In the genomic region with DNA sequence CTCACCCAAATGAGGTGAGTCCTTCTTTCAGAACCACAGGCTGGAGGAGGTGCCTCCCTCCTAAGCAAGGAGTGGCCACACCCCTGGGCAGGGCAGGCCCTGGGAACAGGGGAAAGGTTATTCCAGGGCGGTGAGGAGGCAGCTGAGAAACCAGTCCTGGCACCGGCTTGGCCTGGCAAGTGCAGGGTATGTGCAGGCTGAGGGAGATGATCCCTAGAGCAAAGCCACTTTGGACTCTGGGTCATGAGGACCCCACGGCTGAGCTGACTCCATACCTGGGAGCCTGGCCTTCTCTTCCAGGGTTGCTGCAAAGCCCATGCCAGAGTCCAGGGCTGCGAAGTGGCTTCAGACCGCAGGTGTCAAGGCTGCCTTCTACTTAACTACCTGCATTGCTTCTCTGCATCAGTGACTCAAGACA, we compare ENCODE assay signal across 14 cellular contexts. TPM values are rescaled to one million over a fixed set of nuclear protein-coding genes. Genes with fewer than 3 reads are reported as not detected.
A peak's percentile ranks its signal among the peaks of the same experiment; 100 is the strongest.
DNase-seq lines count a peak whose midpoint lies in the region; ATAC-seq and TF ChIP-seq lines count a peak whose summit lies in the region.
"Had no signal": no experiment of that assay in that cellular context is flagged by ENCODE, and none has a peak within 500 bp of the region (broad histone marks: within the 10 kb centered on the region; RNA-seq: fewer than 3 reads in every experiment).

No MANE protein-coding gene starts in this region.

- H3K4me1 ChIP-seq in PC-9 (replicated peaks; ENCODE audit: insufficient read depth) (peaks cover 16% of the 10 kb centered on the region), foreskin keratinocyte (no peaks in the 10 kb centered on the region)
- no peaks in the 10 kb centered on the region for H3K4me1 ChIP-seq in naive thymus-derived CD4-positive, alpha-beta T cell (ENCODE audit: control insufficient read depth in 2 of 2, insufficient read depth in 2 of 2, low read length in 2 of 2)
- H3K4me1 ChIP-seq: neural progenitor cell had no signal

- POLR2A ChIA-PET in PC-9 (lab: Charles Lee; ENCODE audit: unreplicated experiment) = no interaction called here
- POLR2A ChIA-PET in naive thymus-derived CD4-positive, alpha-beta T cell (lab: Charles Lee) = no interaction called here

- ATAC-seq in foreskin keratinocyte (peak; percentile 72), GM21737 (IDR thresholded peaks at IDR 0.05; ENCODE audit: unreplicated experiment) (no peak), HG03025 (IDR thresholded peaks at IDR 0.05; ENCODE audit: low FRiP score, unreplicated experiment) (no peak)
- ATAC-seq in naive thymus-derived CD4-positive, alpha-beta T cell = peak; percentile 17

- CTCF ChIA-PET in PC-9 (lab: Charles Lee) = interaction anchor here (0.6 kb wide), 1 partner anchor 127 kb away, joined by 4 read pairs; no protein-coding TSS in a partner anchor
- CTCF ChIA-PET in naive thymus-derived CD4-positive, alpha-beta T cell (lab: Charles Lee) = no interaction called here

- H3K4me2 ChIP-seq in PC-9 = peak overlapping the region; percentile 47
- H3K4me2 ChIP-seq: neural progenitor cell had no signal

- peak overlapping the region in 3 of 9 donors; percentile 5 to 90 (median 77) for H3K27ac Mint-ChIP-seq in naive thymus-derived CD4-positive, alpha-beta T cell
- H3K27ac Mint-ChIP-seq: activated naive CD4-positive, alpha-beta T cell treated with anti-CD3 and anti-CD28 coated beads, Interleukin-2, amount 50 U/mL, for 24 hours; neural progenitor cell had no signal

- no peaks in the 10 kb centered on the region for H3F3A ChIP-seq in PC-9 (ENCODE audit: insufficient read depth, low read depth)

- DNase-seq in PC-9 (peak; percentile 79 to 81), foreskin keratinocyte (peak in 1 of 2 donors; percentile 44), NCI-H2107 treated with DMSO at 0.1 percent for 48 hours (lab: John Stamatoyannopoulos, UW; ENCODE audit: unreplicated experiment) (no peak), superior temporal gyrus (ENCODE audit: extremely low spot score) (no peak)
- peak in 1 of 9 donors; percentile 16 for DNase-seq in naive thymus-derived CD4-positive, alpha-beta T cell
- DNase-seq: AML-193, DMS79, Karpas-422 had no signal

- H3K36me3 ChIP-seq in PC-9 (ENCODE audit: low read depth) = no peaks in the 10 kb centered on the region
- H3K36me3 ChIP-seq in naive thymus-derived CD4-positive, alpha-beta T cell (ENCODE audit: control insufficient read depth in 2 of 3, insufficient read depth in 3 of 3, low read length in 3 of 3) = no peaks in the 10 kb centered on the region
- H3K36me3 ChIP-seq: neural progenitor cell had no signal

- peaks cover 9 to 22% (median 16%) of the 10 kb centered on the region in 5 donors for H3K27me3 Mint-ChIP-seq in naive thymus-derived CD4-positive, alpha-beta T cell

- H4K20me1 ChIP-seq in PC-9 (ENCODE audit: insufficient read depth) = no peaks in the 10 kb centered on the region

- no peak overlapping the region for H3K4me3 ChIP-seq in PC-9
- no peak overlapping the region for H3K4me3 ChIP-seq in naive thymus-derived CD4-positive, alpha-beta T cell (ENCODE audit: low read length)
- H3K4me3 ChIP-seq: neural progenitor cell had no signal

- peak overlapping the region in 1 of 10 donors; percentile 14 for H3K4me3 Mint-ChIP-seq in naive thymus-derived CD4-positive, alpha-beta T cell
- H3K4me3 Mint-ChIP-seq: activated naive CD4-positive, alpha-beta T cell treated with anti-CD3 and anti-CD28 coated beads, Interleukin-2, amount 50 U/mL, for 24 hours; neural progenitor cell had no signal

- no TSS peak for BruUV-seq in PC-9 (replicated peaks; lab: Mats Ljungman, UMichigan)

- TF ChIP-seq CTCF in C4-2B (conservative IDR thresholded peaks at IDR 0.05) = no peak
- TF ChIP-seq CTCF in PC-9 (conservative IDR thresholded peaks at IDR 0.05) = no peak
- no peak for TF ChIP-seq CTCF in foreskin keratinocyte (conservative IDR thresholded peaks at IDR 0.05)

- peaks cover 0 to 10% (median 4%) of the 10 kb centered on the region in 7 donors for H3K4me1 Mint-ChIP-seq in naive thymus-derived CD4-positive, alpha-beta T cell

- H3K9me3 Mint-ChIP-seq in naive thymus-derived CD4-positive, alpha-beta T cell = peaks cover 6 to 50% (median 17%) of the 10 kb centered on the region in 11 donors

- H3K79me2 ChIP-seq in PC-9 (ENCODE audit: low read depth) = no peaks in the 10 kb centered on the region

- H3K9me2 ChIP-seq in PC-9 (ENCODE audit: insufficient read depth) = no peaks in the 10 kb centered on the region

- H3K36me3 Mint-ChIP-seq in naive thymus-derived CD4-positive, alpha-beta T cell = peaks cover 0 to 15% (median 4%) of the 10 kb centered on the region in 5 donors

- no peak overlapping the region for H2AFZ ChIP-seq in PC-9
- H2AFZ ChIP-seq: neural progenitor cell had no signal

- intact Hi-C loops in PC-9 (cut with micrococcal nuclease; ENCODE audit: unreplicated experiment) = no loop called here
- intact Hi-C loops in naive thymus-derived CD4-positive, alpha-beta T cell (cut with micrococcal nuclease) = loop anchor here in 1 of 2 donors (10.0 kb wide), 1 partner anchor 434 kb away; no protein-coding TSS in a partner anchor

- H3K27ac ChIP-seq in C4-2B (peak overlapping the region; percentile 57), PC-9 (no peak overlapping the region), foreskin keratinocyte (no peak overlapping the region)
- no peak overlapping the region for H3K27ac ChIP-seq in naive thymus-derived CD4-positive, alpha-beta T cell (ENCODE audit: low read depth, low read length)
- H3K27ac ChIP-seq: neural progenitor cell had no signal

- H3K27me3 ChIP-seq in PC-9 (ENCODE audit: insufficient read depth, low read depth) = no peaks in the 10 kb centered on the region
- no peaks in the 10 kb centered on the region for H3K27me3 ChIP-seq in foreskin keratinocyte
- no peaks in the 10 kb centered on the region for H3K27me3 ChIP-seq in naive thymus-derived CD4-positive, alpha-beta T cell (ENCODE audit: control insufficient read depth in 2 of 2, insufficient read depth in 2 of 2, low read length in 2 of 2)
- H3K27me3 ChIP-seq: neural progenitor cell had no signal

- H3K9me3 ChIP-seq in PC-9 (ENCODE audit: insufficient read depth, low read depth) = no peaks in the 10 kb centered on the region
- no peaks in the 10 kb centered on the region for H3K9me3 ChIP-seq in naive thymus-derived CD4-positive, alpha-beta T cell (ENCODE audit: control insufficient read depth in 2 of 3, low read length in 3 of 3)

RNA-seq across cellular contexts. Expression of a gene that starts 49.5 kb away (rescaled TPM):
- total RNA-seq in PC-9 (2021) (not detected in 2 replicates), foreskin keratinocyte (not detected in 2 replicates)
- polyA plus RNA-seq in foreskin keratinocyte = not detected in 2 replicates
- total RNA-seq in naive thymus-derived CD4-positive, alpha-beta T cell = not detected
- not detected for polyA plus RNA-seq in naive thymus-derived CD4-positive, alpha-beta T cell
- total RNA-seq: OCI-LY7 had no signal

Comparison
In these comparisons a context has a peak if more than half of its experiments do, and no peak if none do; other contexts are left out.
1. DNase-seq: peak in PC-9 (2 of 2); none in NCI-H2107 treated with DMSO at 0.1 percent for 48 hours (single experiment) and superior temporal gyrus (single experiment).
2. ATAC-seq: peak in foreskin keratinocyte (single experiment) and naive thymus-derived CD4-positive, alpha-beta T cell (single experiment); none in GM21737 (single experiment) and HG03025 (single experiment).